Comparison of ENCODE assay signal across 11 cellular contexts in the genomic region with DNA sequence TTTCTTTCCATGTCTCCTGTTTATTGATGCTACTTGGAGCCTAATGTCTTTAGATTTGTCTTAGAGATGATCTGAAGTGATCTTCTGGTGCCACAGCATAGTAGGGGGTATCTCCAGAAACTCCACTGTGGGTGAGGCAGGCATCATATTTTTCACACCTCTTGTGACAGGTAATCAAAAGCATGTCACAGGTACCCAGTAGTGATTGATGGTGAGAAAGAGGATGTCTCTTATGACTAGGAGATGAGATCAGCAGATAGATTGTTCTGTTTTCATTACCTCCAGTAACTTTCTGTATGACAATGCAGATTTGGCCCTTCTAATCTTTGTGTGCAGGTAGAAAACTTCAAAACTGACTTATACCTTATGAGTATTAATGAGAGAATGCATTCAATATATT. TPM values are rescaled to one million over a fixed set of nuclear protein-coding genes. Genes with fewer than 3 reads are reported as not detected.
DNase-seq lines count a peak whose midpoint lies in the region; ATAC-seq, FAIRE-seq and TF ChIP-seq lines count a peak whose summit lies in the region.
"Had no signal": no experiment of that assay in that cellular context is flagged by ENCODE, and none has a peak within 500 bp of the region (broad histone marks: within the 10 kb centered on the region; RNA-seq: fewer than 3 reads in every experiment).

No MANE protein-coding gene starts in this region.

- H3K9ac ChIP-seq in neural progenitor cell (no peak overlapping the region), GM23248 (no peak overlapping the region)

- peak; percentile 43 for ATAC-seq in HG03025 (IDR thresholded peaks at IDR 0.05; ENCODE audit: low FRiP score, unreplicated experiment)
- ATAC-seq in activated T-helper 17 cell treated with anti-CD3 and anti-CD28 coated beads, Interleukin-2, amount 50 U/mL, for 72 hours (replicated peaks) = peak; percentile 82
- ATAC-seq: left lung had no signal

- H3K27me3 ChIP-seq in DOHH2 (ENCODE audit: control insufficient read depth, low read length) = no peaks in the 10 kb centered on the region
- H3K27me3 ChIP-seq in neural progenitor cell = no peaks in the 10 kb centered on the region
- no peaks in the 10 kb centered on the region for H3K27me3 ChIP-seq in GM23248 (replicated peaks; ENCODE audit: insufficient read depth)
- H3K27me3 ChIP-seq: left lung had no signal

- in situ Hi-C loops in GM23248 (cut with MboI) = no loop called here

- no peak overlapping the region for H2AFZ ChIP-seq in neural progenitor cell (replicated peaks)
- H2AFZ ChIP-seq in GM23248 = no peak overlapping the region

- no peak overlapping the region for H3K4me3 ChIP-seq in DOHH2 (ENCODE audit: low read length)
- H3K4me3 ChIP-seq in neural progenitor cell = no peak overlapping the region
- no peak overlapping the region for H3K4me3 ChIP-seq in GM23248
- H3K4me3 ChIP-seq: left lung had no signal

- FAIRE-seq in GM19239 (lab: Jason Lieb, UNC) = peak; percentile 89

- H3K4me2 ChIP-seq in DOHH2 (ENCODE audit: low read length) (peak overlapping the region; percentile 52; the same call in 1 of the 2 replicates), neural progenitor cell (no peak overlapping the region), GM23248 (ENCODE audit: unreplicated experiment) (no peak overlapping the region)

- H3K27ac Mint-ChIP-seq in activated T-helper 17 cell treated with anti-CD3 and anti-CD28 coated beads, Interleukin-2, amount 50 U/mL, for 72 hours = peak overlapping the region; percentile 62
- H3K27ac Mint-ChIP-seq in neural progenitor cell = no peak overlapping the region
- H3K27ac Mint-ChIP-seq: endodermal cell had no signal

- peaks cover 98% of the 10 kb centered on the region for H3K79me2 ChIP-seq in DOHH2 (ENCODE audit: control insufficient read depth, low read length)
- no peaks in the 10 kb centered on the region for H3K79me2 ChIP-seq in neural progenitor cell (ENCODE audit: low read depth)
- H3K79me2 ChIP-seq in GM23248 (ENCODE audit: insufficient read depth) = peaks cover 10% of the 10 kb centered on the region; the same call in 1 of the 2 replicates

- TF ChIP-seq CTCF in DOHH2 (IDR thresholded peaks at IDR 0.05; ENCODE audit: low read depth, low read length, poor library complexity, severe bottlenecking) = no peak
- no peak for TF ChIP-seq CTCF in neural progenitor cell (IDR thresholded peaks at IDR 0.05)

- no peaks in the 10 kb centered on the region for H3K9me3 Mint-ChIP-seq in activated T-helper 17 cell treated with anti-CD3 and anti-CD28 coated beads, Interleukin-2, amount 50 U/mL, for 72 hours
- no peaks in the 10 kb centered on the region for H3K9me3 Mint-ChIP-seq in neural progenitor cell
- H3K9me3 Mint-ChIP-seq: endodermal cell had no signal

- peaks cover 67% of the 10 kb centered on the region for H3K36me3 Mint-ChIP-seq in activated T-helper 17 cell treated with anti-CD3 and anti-CD28 coated beads, Interleukin-2, amount 50 U/mL, for 72 hours (ENCODE audit: low read depth)
- no peaks in the 10 kb centered on the region for H3K36me3 Mint-ChIP-seq in neural progenitor cell

- H3K36me3 ChIP-seq in DOHH2 (ENCODE audit: control insufficient read depth, low read length) = peaks cover 80% of the 10 kb centered on the region
- H3K36me3 ChIP-seq in neural progenitor cell = no peaks in the 10 kb centered on the region
- no peaks in the 10 kb centered on the region for H3K36me3 ChIP-seq in GM23248 (ENCODE audit: low read depth)
- H3K36me3 ChIP-seq: left lung had no signal

- H4K20me1 ChIP-seq in DOHH2 (ENCODE audit: control insufficient read depth, insufficient read depth, low read depth, low read length) (no peaks in the 10 kb centered on the region), neural progenitor cell (ENCODE audit: low read depth) (no peaks in the 10 kb centered on the region), GM23248 (ENCODE audit: insufficient read depth) (no peaks in the 10 kb centered on the region)

- peaks cover 98% of the 10 kb centered on the region for H3K4me1 ChIP-seq in DOHH2 (ENCODE audit: control insufficient read depth, low read length)
- H3K4me1 ChIP-seq in neural progenitor cell = no peaks in the 10 kb centered on the region
- H3K4me1 ChIP-seq in GM23248 (ENCODE audit: insufficient read depth) = peaks cover 2% of the 10 kb centered on the region; the same call in 1 of the 2 replicates

- H3K9me3 ChIP-seq in DOHH2 (ENCODE audit: control insufficient read depth, insufficient read depth, low read length) = no peaks in the 10 kb centered on the region
- H3K9me3 ChIP-seq in neural progenitor cell (ENCODE audit: low read depth) = no peaks in the 10 kb centered on the region
- no peaks in the 10 kb centered on the region for H3K9me3 ChIP-seq in GM23248 (ENCODE audit: low read depth)
- H3K9me3 ChIP-seq: left lung had no signal

- H3K9me2 ChIP-seq in DOHH2 (replicated peaks; ENCODE audit: control insufficient read depth, low read length) (no peaks in the 10 kb centered on the region), GM23248 (ENCODE audit: insufficient read depth) (no peaks in the 10 kb centered on the region)

- no peaks in the 10 kb centered on the region for H3K27me3 Mint-ChIP-seq in activated T-helper 17 cell treated with anti-CD3 and anti-CD28 coated beads, Interleukin-2, amount 50 U/mL, for 72 hours
- H3K27me3 Mint-ChIP-seq in neural progenitor cell (ENCODE audit: insufficient read depth, low read depth) = no peaks in the 10 kb centered on the region

- H3F3A ChIP-seq in DOHH2 (ENCODE audit: control insufficient read depth, insufficient read depth) (peaks cover 7% of the 10 kb centered on the region), neural progenitor cell (ENCODE audit: low read depth) (no peaks in the 10 kb centered on the region), GM23248 (ENCODE audit: insufficient read depth) (no peaks in the 10 kb centered on the region)

- peaks cover 62% of the 10 kb centered on the region for H3K4me1 Mint-ChIP-seq in activated T-helper 17 cell treated with anti-CD3 and anti-CD28 coated beads, Interleukin-2, amount 50 U/mL, for 72 hours
- no peaks in the 10 kb centered on the region for H3K4me1 Mint-ChIP-seq in neural progenitor cell
- H3K4me1 Mint-ChIP-seq: endodermal cell had no signal

- peak overlapping the region; percentile 46 for H3K4me3 Mint-ChIP-seq in activated T-helper 17 cell treated with anti-CD3 and anti-CD28 coated beads, Interleukin-2, amount 50 U/mL, for 72 hours
- no peak overlapping the region for H3K4me3 Mint-ChIP-seq in neural progenitor cell
- H3K4me3 Mint-ChIP-seq: endodermal cell had no signal

- DNase-seq in GM19239 (ENCODE audit: insufficient read length, low spot score) = no peak
- DNase-seq in neural progenitor cell (ENCODE audit: low spot score) = no peak
- DNase-seq in HCEC 1CT = no peak
- DNase-seq in DMS153 treated with DMSO at 0.1 percent for 48 hours (lab: John Stamatoyannopoulos, UW; ENCODE audit: unreplicated experiment) = no peak
- no peak for DNase-seq in GM23248
- DNase-seq: endodermal cell, left lung had no signal

- H3K27ac ChIP-seq in DOHH2 (ENCODE audit: low read depth, low read length) (no peak overlapping the region), neural progenitor cell (no peak overlapping the region), GM23248 (no peak overlapping the region)

RNA-seq across cellular contexts. Expression of gene NCOA7, which starts 13.5 kb away (rescaled TPM):
- 10 to 100 TPM; 44.6 to 59.9 TPM for total RNA-seq in activated T-helper 17 cell treated with anti-CD3 and anti-CD28 coated beads, Interleukin-2, amount 50 U/mL, for 72 hours
- 2.8 and 7.7 TPM in 2 replicates for total RNA-seq in neural progenitor cell (ENCODE audit: low replicate concordance)
- 6.1 and 10.2 TPM in 2 replicates for total RNA-seq in GM23248 (2014; rRNA removed; shearing (Covaris generic))
- 9.5 and 9.9 TPM in 2 replicates for polyA plus RNA-seq in GM23248 (2016; fragmentation: Nextera tagmentation; extraction: Ambion mirVana)

RNA-seq across cellular contexts. Expression of gene HEY2, which starts 54.8 kb away (rescaled TPM):
- total RNA-seq in activated T-helper 17 cell treated with anti-CD3 and anti-CD28 coated beads, Interleukin-2, amount 50 U/mL, for 72 hours = under 1 TPM in 1 of 2 donors, not detected in 1; 0.09 TPM
- total RNA-seq in neural progenitor cell (ENCODE audit: low replicate concordance) = 0.74 and 1.1 TPM in 2 replicates
- not detected in 2 replicates for total RNA-seq in GM23248 (2014; rRNA removed; shearing (Covaris generic))
- polyA plus RNA-seq in GM23248 (2016; fragmentation: Nextera tagmentation; extraction: Ambion mirVana) = 0.13 TPM in 1 of 2 replicates, not detected in the other
- total RNA-seq: activated CD8-positive, alpha-beta memory T cell treated with anti-CD3 and anti-CD28 coated beads for 36 hours had no signal
